Comparison of ENCODE assay signal across 14 cellular contexts in genomic region chr4:61335364-61335763, GRCh38.
A peak's percentile ranks its signal among the peaks of the same experiment; 100 is the strongest.
DNase-seq lines count a peak whose midpoint lies in the region; TF ChIP-seq lines count a peak whose summit lies in the region.
"Had no signal": no experiment of that assay in that cellular context is flagged by ENCODE, and none has a peak within 500 bp of the region (broad histone marks: within the 10 kb centered on the region; RNA-seq: fewer than 3 reads in every experiment).

No MANE protein-coding gene starts in this region.

- no peak overlapping the region for H3K4me3 Mint-ChIP-seq in glutamatergic neuron (ENCODE audit: unreplicated experiment)
- H3K4me3 Mint-ChIP-seq: CD4-positive, alpha-beta T cell; H9 had no signal

- peak; percentile 4 for DNase-seq in NCI-H1092 treated with DMSO at 0.1 percent for 48 hours (lab: John Stamatoyannopoulos, UW)
- no peak for DNase-seq in NCI-H1092 (lab: John Stamatoyannopoulos, UW)
- DNase-seq in NCI-H69 (lab: John Stamatoyannopoulos, UW), result peak; percentile 22
- no peak for DNase-seq in glutamatergic neuron
- peak; percentile 20 for DNase-seq in putamen (ENCODE audit: low spot score)
- DNase-seq in NCI-H510A (lab: John Stamatoyannopoulos, UW), result no peak
- DNase-seq in D341Med (ENCODE audit: low spot score), result no peak
- DNase-seq: AML-193; Caco-2; CD4-positive, alpha-beta T cell; DMS153; DMS79; GF-D8; H9 had no signal

- H3K9me3 Mint-ChIP-seq in glutamatergic neuron (ENCODE audit: unreplicated experiment), result peaks cover 4% of the 10 kb centered on the region
- H3K9me3 Mint-ChIP-seq: CD4-positive, alpha-beta T cell had no signal

- peaks cover 1% of the 10 kb centered on the region for H3K36me3 Mint-ChIP-seq in glutamatergic neuron (ENCODE audit: unreplicated experiment)

- no peak for TF ChIP-seq CTCF in glutamatergic neuron (IDR thresholded peaks at IDR 0.05; ENCODE audit: partially characterized antibody, unreplicated experiment)

- peak overlapping the region; percentile 18 for H3K27ac Mint-ChIP-seq in glutamatergic neuron (ENCODE audit: unreplicated experiment)
- H3K27ac Mint-ChIP-seq: CD4-positive, alpha-beta T cell had no signal

- peaks cover 5% of the 10 kb centered on the region for H3K27me3 Mint-ChIP-seq in glutamatergic neuron (ENCODE audit: unreplicated experiment)
- H3K27me3 Mint-ChIP-seq: CD4-positive, alpha-beta T cell had no signal

- H3K4me1 Mint-ChIP-seq in glutamatergic neuron (ENCODE audit: low read depth, unreplicated experiment), result peaks cover 24% of the 10 kb centered on the region

Comparison
In these comparisons a context has a peak if more than half of its experiments do, and no peak if none do; other contexts are left out.
1. DNase-seq: peak in NCI-H1092 treated with DMSO at 0.1 percent for 48 hours (single experiment), NCI-H69 (single experiment) and putamen (single experiment); none in NCI-H1092 (single experiment), glutamatergic neuron (single experiment), NCI-H510A (single experiment) and D341Med (single experiment).